Comparison of ENCODE assay signal across 7 cellular contexts in the genomic region with DNA sequence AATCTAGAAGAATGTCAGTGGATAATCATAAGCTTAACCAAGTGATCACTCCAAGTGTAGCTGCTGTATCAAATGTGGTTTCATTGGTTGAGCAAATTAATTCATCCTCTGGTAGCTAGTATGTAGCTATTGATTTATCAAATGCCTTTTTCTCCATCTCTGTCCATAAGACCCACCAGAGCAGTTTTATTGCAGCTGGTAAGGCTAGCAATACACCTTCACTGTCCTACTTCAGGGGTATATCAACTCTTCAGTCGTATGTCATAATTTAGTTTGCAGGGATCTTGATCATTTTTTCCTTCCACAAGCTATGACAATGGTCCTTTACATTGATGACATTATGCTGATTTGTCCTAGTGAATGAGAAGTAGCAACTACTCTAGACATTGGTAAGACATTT.
"Had no signal": no experiment of that assay in that cellular context is flagged by ENCODE, and none has a peak within 500 bp of the region (broad histone marks: within the 10 kb centered on the region; RNA-seq: fewer than 3 reads in every experiment).

No MANE protein-coding gene starts in this region.

- H3K9ac ChIP-seq: KMS-11 had no signal

- H3K27ac ChIP-seq: KMS-11 had no signal

- H3K4me3 ChIP-seq: GM23338 had no signal

- H3K9me3 Mint-ChIP-seq: GM23338, H9 had no signal

- H3K27ac Mint-ChIP-seq: GM23338, H9, HFFc6 had no signal

- ATAC-seq: GM23338 had no signal

- H3K4me3 Mint-ChIP-seq: GM23338, H9, HFFc6 had no signal

- H3K4me2 ChIP-seq: GM23338, KMS-11 had no signal

- H2AFZ ChIP-seq: GM23338 had no signal

- DNase-seq: H9, HCEC 1CT, HFFc6, IMR-90, KBM-7 had no signal
